In the genomic region with DNA sequence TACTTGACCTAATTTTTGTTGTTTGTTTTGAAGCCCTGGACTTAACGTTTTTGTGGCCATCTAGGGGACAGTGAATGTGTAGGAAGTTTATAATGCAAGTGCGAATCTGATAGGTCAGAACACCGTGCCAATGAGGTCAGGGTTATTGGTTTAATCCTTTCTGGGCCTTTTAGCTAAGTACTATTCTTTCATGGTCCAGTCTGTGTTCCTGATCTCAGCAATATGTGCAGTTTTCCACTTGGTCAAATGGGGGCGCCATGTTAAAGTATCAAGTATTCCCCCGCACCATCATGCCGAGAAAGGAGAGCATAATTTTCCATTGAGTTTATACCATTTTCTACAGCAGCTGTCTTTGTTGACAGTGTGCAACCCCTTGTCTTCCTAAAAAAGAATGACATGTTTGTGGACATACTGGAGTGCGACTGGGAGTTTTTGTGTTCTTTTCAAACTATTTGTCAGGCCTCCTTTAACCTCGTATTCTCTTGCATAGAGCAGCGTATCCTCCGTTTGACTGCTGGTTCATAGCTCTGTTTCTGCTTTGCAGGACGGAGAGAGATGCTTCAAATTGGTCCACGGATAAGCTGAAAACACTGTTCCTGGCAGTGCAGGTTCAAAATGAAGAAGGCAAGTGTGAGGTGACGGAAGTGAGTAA, we compare ENCODE assay signal across 1 cellular context.
TF ChIP-seq lines count a peak whose summit lies in the region.

No MANE protein-coding gene starts in this region.

TF ChIP-seq in GM12878, 131 proteins besides CTCF, POLR2A, EP300 and RAD21:
- TF ChIP-seq YY1 (IDR thresholded peaks at IDR 0.05; ENCODE audit: low read depth, low read length) (peak; percentile 47), SMC3 (IDR thresholded peaks at IDR 0.05; ENCODE audit: borderline replicate concordance, low read length) (peak; percentile 56; the same call in 1 of the 2 replicates), NBN (IDR thresholded peaks at IDR 0.05) (0 out of 2 replicates have a peak, but pooled peaks have one; percentile 33), PAX5 (IDR thresholded peaks at IDR 0.05; ENCODE audit: borderline replicate concordance, low read depth, low read length) (no peak)
- TF ChIP-seq, protein P1, sequence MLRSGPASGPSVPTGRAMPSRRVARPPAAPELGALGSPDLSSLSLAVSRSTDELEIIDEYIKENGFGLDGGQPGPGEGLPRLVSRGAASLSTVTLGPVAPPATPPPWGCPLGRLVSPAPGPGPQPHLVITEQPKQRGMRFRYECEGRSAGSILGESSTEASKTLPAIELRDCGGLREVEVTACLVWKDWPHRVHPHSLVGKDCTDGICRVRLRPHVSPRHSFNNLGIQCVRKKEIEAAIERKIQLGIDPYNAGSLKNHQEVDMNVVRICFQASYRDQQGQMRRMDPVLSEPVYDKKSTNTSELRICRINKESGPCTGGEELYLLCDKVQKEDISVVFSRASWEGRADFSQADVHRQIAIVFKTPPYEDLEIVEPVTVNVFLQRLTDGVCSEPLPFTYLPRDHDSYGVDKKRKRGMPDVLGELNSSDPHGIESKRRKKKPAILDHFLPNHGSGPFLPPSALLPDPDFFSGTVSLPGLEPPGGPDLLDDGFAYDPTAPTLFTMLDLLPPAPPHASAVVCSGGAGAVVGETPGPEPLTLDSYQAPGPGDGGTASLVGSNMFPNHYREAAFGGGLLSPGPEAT (IDR thresholded peaks at IDR 0.05; ENCODE audit: low read depth): 0 out of 2 replicates have a peak, but pooled peaks have one; percentile 25
